ENCODE assay signal across 1 cellular context in the genomic region with DNA sequence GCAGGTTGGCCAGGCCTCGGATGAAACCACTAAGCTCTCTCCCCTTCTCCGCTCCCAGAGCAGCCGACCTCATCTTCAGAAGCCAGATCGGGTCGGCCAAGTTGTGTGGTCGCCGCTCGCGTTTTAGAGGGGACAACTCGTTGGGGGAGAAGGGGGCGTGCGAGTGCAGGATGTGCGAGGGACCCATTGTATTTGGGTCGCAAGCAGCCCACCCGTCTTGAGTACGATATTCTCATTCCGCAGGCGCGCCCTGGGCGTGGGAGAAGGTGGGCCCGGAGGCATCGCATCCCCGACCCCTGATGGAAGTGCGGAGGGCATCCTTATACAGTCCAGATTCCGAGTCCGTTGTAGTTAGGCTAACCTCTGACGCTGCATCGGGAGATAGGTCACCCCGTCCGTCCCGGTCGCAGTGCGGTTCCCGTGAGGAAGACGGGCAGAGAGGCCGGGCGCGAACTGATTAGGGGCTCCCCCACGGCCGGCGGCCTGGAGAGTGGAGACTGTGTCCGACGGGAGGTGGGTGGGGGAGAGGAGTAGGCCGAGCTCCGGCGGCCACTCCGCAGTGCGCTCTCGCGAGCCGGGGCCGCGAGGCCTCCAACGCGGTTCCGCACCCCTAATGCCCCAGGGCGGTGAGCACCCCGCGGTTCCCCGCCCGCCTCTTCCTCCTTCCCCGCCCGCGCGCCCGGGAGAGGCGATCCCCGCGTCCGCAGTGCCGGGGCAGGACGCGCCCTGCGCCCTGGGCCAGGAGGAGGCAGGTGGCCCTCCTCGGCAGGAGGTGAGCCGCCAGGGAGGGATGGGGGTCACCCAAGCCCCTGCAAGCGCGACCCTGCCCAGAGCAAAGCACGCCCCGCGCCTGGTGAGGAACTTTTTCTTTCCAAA.
A peak's percentile ranks its signal among the peaks of the same experiment; 100 is the strongest.
TF ChIP-seq lines count a peak whose summit lies in the region.

No MANE protein-coding gene starts in this region.

TF ChIP-seq in HepG2, 621 proteins besides CTCF, POLR2A, EP300 and RAD21 (continued from another document):
- TF ChIP-seq ZSCAN5A (CRISPR knock-in tag; IDR thresholded peaks at IDR 0.05; ENCODE audit: borderline replicate concordance), result 0 out of 2 replicates have a peak, but pooled peaks have one; percentile 45
- peak; percentile 73; the same call in 1 of the 2 replicates for TF ChIP-seq BORCS8-MEF2B (CRISPR knock-in tag; IDR thresholded peaks at IDR 0.05)
- no peak for TF ChIP-seq GATAD2A (CRISPR knock-in tag; IDR thresholded peaks at IDR 0.05)
- peak; percentile 67 for TF ChIP-seq HNRNPK (IDR thresholded peaks at IDR 0.05; ENCODE audit: low read depth, low read length, poor library complexity, severe bottlenecking)
- peak; percentile 98 for TF ChIP-seq RBFOX2 (IDR thresholded peaks at IDR 0.05; ENCODE audit: low read depth, low read length)
- peak; percentile 59 for TF ChIP-seq POLR2G (IDR thresholded peaks at IDR 0.05; ENCODE audit: low read depth, low read length)
- peak; percentile 15; the same call in 1 of the 2 replicates for TF ChIP-seq BRD4 (CRISPR knock-in tag; IDR thresholded peaks at IDR 0.05)
- peak; percentile 10 for TF ChIP-seq YY1 (IDR thresholded peaks at IDR 0.05; ENCODE audit: insufficient read depth, insufficient replicate concordance, low read depth, low read length)
- peak; percentile 57; the same call in 1 of the 2 replicates for TF ChIP-seq ZNF790 (CRISPR knock-in tag; IDR thresholded peaks at IDR 0.05; ENCODE audit: borderline replicate concordance)
- TF ChIP-seq, protein P1, sequence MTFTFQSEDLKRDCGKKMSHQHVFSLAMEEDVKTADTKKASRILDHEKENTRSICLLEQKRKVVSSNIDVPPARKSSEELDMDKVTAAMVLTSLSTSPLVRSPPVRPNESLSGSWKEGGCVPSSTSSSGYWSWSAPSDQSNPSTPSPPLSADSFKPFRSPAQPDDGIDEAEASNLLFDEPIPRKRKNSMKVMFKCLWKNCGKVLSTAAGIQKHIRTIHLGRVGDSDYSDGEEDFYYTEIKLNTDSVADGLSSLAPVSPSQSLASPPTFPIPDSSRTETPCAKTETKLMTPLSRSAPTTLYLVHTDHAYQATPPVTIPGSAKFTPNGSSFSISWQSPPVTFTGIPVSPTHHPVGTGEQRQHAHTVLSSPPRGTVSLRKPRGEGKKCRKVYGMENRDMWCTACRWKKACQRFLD (CRISPR knock-in tag; IDR thresholded peaks at IDR 0.05; ENCODE audit: borderline replicate concordance), result no peak
- TF ChIP-seq DZIP1 (CRISPR knock-in tag; IDR thresholded peaks at IDR 0.05), result 0 out of 2 replicates have a peak, but pooled peaks have one; percentile 20
